In genomic region chr18:77111449-77112160, GRCh38 we compare ENCODE assay signal across 13 cellular contexts. TPM values are rescaled to one million over a fixed set of nuclear protein-coding genes. Genes with fewer than 3 reads are reported as not detected.
DNase-seq lines count a peak whose midpoint lies in the region; ATAC-seq, FAIRE-seq and TF ChIP-seq lines count a peak whose summit lies in the region.
"Had no signal": no experiment of that assay in that cellular context is flagged by ENCODE, and none has a peak within 500 bp of the region (broad histone marks: within the 10 kb centered on the region; RNA-seq: fewer than 3 reads in every experiment).

No MANE protein-coding gene starts in this region.

- no peaks in the 10 kb centered on the region for H3K27me3 ChIP-seq in HL-60 (ENCODE audit: insufficient read depth, poor library complexity, severe bottlenecking)
- no peaks in the 10 kb centered on the region for H3K27me3 ChIP-seq in adrenal gland
- no peaks in the 10 kb centered on the region for H3K27me3 ChIP-seq in mesenchymal stem cell (ENCODE audit: control insufficient read depth in 1 of 2, insufficient read depth in 1 of 2, low read length in 2 of 2)
- H3K27me3 ChIP-seq: Peyer's patch had no signal

- no peak for TF ChIP-seq POLR2A in A549 (IDR thresholded peaks at IDR 0.05; ENCODE audit: low read length)
- no peak for TF ChIP-seq POLR2A in adrenal gland (IDR thresholded peaks at IDR 0.05)

- no peak for TF ChIP-seq EP300 in A549 (IDR thresholded peaks at IDR 0.05)

- no peak overlapping the region for H3K4me3 ChIP-seq in A549
- peak overlapping the region; percentile 19 for H3K4me3 ChIP-seq in HL-60 (replicated peaks; ENCODE audit: insufficient read depth, low read length)
- no peak overlapping the region for H3K4me3 ChIP-seq in adrenal gland
- no peak overlapping the region for H3K4me3 ChIP-seq in mesenchymal stem cell (ENCODE audit: insufficient read depth in 1 of 2, low read depth in 1 of 2, low read length in 2 of 2)
- H3K4me3 ChIP-seq: Peyer's patch, prostate gland had no signal

- no peak overlapping the region for H2AFZ ChIP-seq in mesenchymal stem cell (ENCODE audit: low read depth, low read length)

- H4K8ac ChIP-seq in mesenchymal stem cell (ENCODE audit: low read length), result peak overlapping the region; percentile 59

- peak overlapping the region; percentile 59 to 69 for H2BK12ac ChIP-seq in mesenchymal stem cell (ENCODE audit: low read length in 2 of 2)

- H2BK15ac ChIP-seq in mesenchymal stem cell (ENCODE audit: low read depth, poor library complexity, severe bottlenecking), result no peak overlapping the region

- CTCF ChIA-PET in A549 (lab: Yijun Ruan, JAX), result no interaction called here

- H2BK5ac ChIP-seq in mesenchymal stem cell (ENCODE audit: low read depth, low read length, poor library complexity, severe bottlenecking), result no peak overlapping the region

- TF ChIP-seq RAD21 in A549 (conservative IDR thresholded peaks at IDR 0.05 in 1 of 2, IDR thresholded peaks at IDR 0.05 in 1 of 2), result no peak

- FAIRE-seq in A549 (lab: Jason Lieb, UNC), result no peak
- FAIRE-seq: colon had no signal

- peak overlapping the region; percentile 7 to 78; a peak in 5 of 6 replicates for H3K27ac ChIP-seq in A549
- H3K27ac ChIP-seq in HL-60 (replicated peaks), result peak overlapping the region; percentile 73
- peak overlapping the region in 3 of 5 donors; percentile 19 to 85 (median 56) for H3K27ac ChIP-seq in adrenal gland
- H3K27ac ChIP-seq in mesenchymal stem cell (ENCODE audit: low read length, poor library complexity, severe bottlenecking), result no peak overlapping the region
- H3K27ac ChIP-seq: prostate gland had no signal

- no peaks in the 10 kb centered on the region for H3K9me3 ChIP-seq in A549
- H3K9me3 ChIP-seq in adrenal gland (replicated peaks in 1 of 3), result no peaks in the 10 kb centered on the region
- no peaks in the 10 kb centered on the region for H3K9me3 ChIP-seq in mesenchymal stem cell (ENCODE audit: control insufficient read depth, low read length)
- H3K9me3 ChIP-seq: Peyer's patch, prostate gland had no signal

- H3K23ac ChIP-seq in mesenchymal stem cell (ENCODE audit: low read length in 2 of 2), result no peak overlapping the region

- H3K79me1 ChIP-seq in mesenchymal stem cell (replicated peaks; ENCODE audit: low read length, poor library complexity, severe bottlenecking), result peaks cover 21% of the 10 kb centered on the region

- intact Hi-C loops in adrenal gland (cut with DNase I), result no loop called here

- H3K4me2 ChIP-seq in A549 (no peak overlapping the region), mesenchymal stem cell (ENCODE audit: low read length, poor library complexity, severe bottlenecking) (no peak overlapping the region)

- POLR2A ChIA-PET in A549 (lab: Yijun Ruan, JAX), result no interaction called here

- TF ChIP-seq CTCF in A549 (IDR thresholded peaks at IDR 0.05) (no peak), HL-60 (IDR thresholded peaks at IDR 0.05; ENCODE audit: insufficient read depth, low read length) (no peak), adrenal gland (IDR thresholded peaks at IDR 0.05) (no peak)

- H3K9ac ChIP-seq in mesenchymal stem cell (ENCODE audit: low read length), result no peak overlapping the region

- no peak overlapping the region for H2BK120ac ChIP-seq in mesenchymal stem cell (ENCODE audit: low read depth, low read length)

- ATAC-seq in A549, result no peak

- peak overlapping the region in 1 of 2 experiments; percentile 64 for H3K14ac ChIP-seq in mesenchymal stem cell (ENCODE audit: low read length in 2 of 2)

- H3K4ac ChIP-seq in mesenchymal stem cell (ENCODE audit: low read depth in 1 of 2, low read length in 2 of 2), result no peak overlapping the region

- peaks cover 82% of the 10 kb centered on the region for H3K4me1 ChIP-seq in A549
- H3K4me1 ChIP-seq in adrenal gland (replicated peaks in 1 of 2), result peaks cover 9 to 50% of the 10 kb centered on the region in 2 donors
- peaks cover 31% of the 10 kb centered on the region for H3K4me1 ChIP-seq in mesenchymal stem cell (ENCODE audit: control insufficient read depth, insufficient read depth, low read depth, low read length)

- peak overlapping the region; percentile 41 for H2AK5ac ChIP-seq in mesenchymal stem cell (ENCODE audit: low read length, severe bottlenecking)

- DNase-seq in A549 (ENCODE audit: low read depth in 1 of 2, low spot score in 1 of 2), result no peak
- DNase-seq in HL-60 (ENCODE audit: low read depth in 1 of 2, low spot score in 1 of 2), result peak in 1 of 2 experiments; percentile 47
- peak in 3 of 7 donors; percentile 12 to 49 (median 19) for DNase-seq in adrenal gland
- DNase-seq in mesenchymal stem cell, result no peak
- DNase-seq in 8988T, result no peak
- no peak for DNase-seq in NCI-H2196 treated with DMSO at 0.1 percent for 48 hours (lab: John Stamatoyannopoulos, UW; ENCODE audit: unreplicated experiment)
- DNase-seq in HK-2 (ENCODE audit: unreplicated experiment), result no peak
- no peak for DNase-seq in ecto neural progenitor cell (ENCODE audit: low spot score)
- DNase-seq: DMS53, NCI-H2029, Peyer's patch had no signal

- H3K18ac ChIP-seq in mesenchymal stem cell (ENCODE audit: low read depth in 1 of 2, low read length in 2 of 2), result peak overlapping the region; percentile 25 to 71

- no peaks in the 10 kb centered on the region for H3K36me3 ChIP-seq in adrenal gland (replicated peaks in 1 of 2)
- peaks cover 3 to 6% of the 10 kb centered on the region in 2 experiments for H3K36me3 ChIP-seq in mesenchymal stem cell (ENCODE audit: control insufficient read depth in 1 of 2, insufficient read depth in 2 of 2, low read depth in 1 of 2, low read length in 2 of 2)
- H3K36me3 ChIP-seq: Peyer's patch, prostate gland had no signal

- WGBS in A549 (ENCODE audit: missing lambda C conversion rate), result 79% methylated on average over 11 of the region's 17 CpGs
- WGBS in adrenal gland, 4 donors, result 61 to 73% (median 65%) methylated on average over 12 to 17 of the region's 17 CpGs
- WGBS in mesenchymal stem cell, result 81% methylated on average over 17 of the region's 17 CpGs

- H4K91ac ChIP-seq in mesenchymal stem cell (ENCODE audit: low read length), result peak overlapping the region; percentile 55

TF ChIP-seq in A549, 52 proteins besides CTCF, POLR2A, EP300 and RAD21:
- TF ChIP-seq ESRRA (IDR thresholded peaks at IDR 0.05; ENCODE audit: borderline replicate concordance, low read length) (no peak), HOXA7 (CRISPR knock-in tag; IDR thresholded peaks at IDR 0.05) (no peak), EHF (CRISPR knock-in tag; IDR thresholded peaks at IDR 0.05) (no peak)

RNA-seq across cellular contexts. Expression of gene MBP, which starts 21.0 kb away (rescaled TPM):
- polyA plus RNA-seq in A549 (2011; rRNA removed), result 28.6 and 33.1 TPM in 2 replicates
- polyA plus RNA-seq in A549 (2012; cell fraction: cytosol; rRNA removed), result 7.0 and 7.3 TPM in 2 replicates
- polyA plus RNA-seq in A549 (2012; cell fraction: nucleus; rRNA removed), result 8.4 and 9.6 TPM in 2 replicates
- polyA plus RNA-seq in A549 (2017; fragmentation: RNase III; extraction: RNeasy Plus Mini Kit Qiagen cat#74134 plus additional on column Dnase treatment), result 8.5 to 9.0 TPM (median 8.6 TPM) in 3 replicates
- 31.0 and 39.2 TPM in 2 replicates for polyA minus RNA-seq in A549 (2011; rRNA and poly(A)+ RNA removed)
- total RNA-seq in adrenal gland, result 10 to 100 TPM; 11.2 to 23.7 (median 16.0) TPM
- 1 to 10 TPM; 3.5 to 7.6 (median 6.2) TPM for polyA plus RNA-seq in adrenal gland
- 7.6 TPM for polyA plus RNA-seq in mesenchymal stem cell (2013, experiment 1 of 2)
- polyA plus RNA-seq in mesenchymal stem cell (2013, experiment 2 of 2), result 8.8 TPM
